Comparison of ENCODE assay signal across 21 cellular contexts in the genomic region with DNA sequence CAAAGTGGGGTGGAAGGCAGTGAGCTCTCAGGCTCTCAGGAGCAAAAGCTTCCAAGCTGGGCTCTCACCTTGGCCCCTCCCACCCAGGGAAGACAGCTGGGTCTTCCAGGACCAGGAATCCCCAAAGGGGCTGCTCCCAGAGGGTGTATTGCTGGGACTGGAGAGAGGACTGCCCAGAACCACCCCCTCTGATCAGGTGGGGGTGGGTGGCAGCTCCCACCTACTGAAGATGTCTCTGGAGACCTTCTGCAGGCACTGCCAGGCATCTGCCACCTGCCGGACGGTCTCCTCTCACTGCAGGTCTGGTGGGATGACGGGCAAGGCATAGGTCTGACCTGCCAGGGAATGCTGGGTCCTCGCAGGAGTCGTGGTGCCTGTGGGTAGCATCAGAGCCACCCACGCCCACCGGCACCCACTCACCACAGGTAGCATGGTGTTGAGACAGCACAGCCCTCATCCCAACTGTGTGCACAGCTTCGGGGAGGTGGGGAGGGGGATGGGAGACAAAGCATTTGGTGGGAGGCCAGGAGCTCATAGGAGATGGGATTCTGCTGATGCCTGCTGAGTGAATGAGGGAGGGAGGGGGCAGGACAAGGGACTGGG.
"Had no signal": no experiment of that assay in that cellular context is flagged by ENCODE, and none has a peak within 500 bp of the region (broad histone marks: within the 10 kb centered on the region; RNA-seq: fewer than 3 reads in every experiment).

No MANE protein-coding gene starts in this region.

- H3K4me1 Mint-ChIP-seq: naive thymus-derived CD4-positive, alpha-beta T cell had no signal

- H3K27ac ChIP-seq: coronary artery, heart right ventricle, ovary, prostate gland, spleen, upper lobe of left lung had no signal

- H3K27me3 ChIP-seq: ovary, upper lobe of left lung had no signal

- H3K36me3 Mint-ChIP-seq: activated naive CD8-positive, alpha-beta T cell; naive thymus-derived CD4-positive, alpha-beta T cell had no signal

- H3K9me3 ChIP-seq: heart right ventricle, ovary, prostate gland, spleen, upper lobe of left lung had no signal

- H3K4me3 Mint-ChIP-seq: activated naive CD8-positive, alpha-beta T cell; activated T-cell treated with anti-CD3 and anti-CD28 coated beads, Interleukin-2, amount 50 U/mL, for 4 hours; naive thymus-derived CD4-positive, alpha-beta T cell; neural crest cell had no signal

- ATAC-seq: activated T-cell treated with anti-CD3 and anti-CD28 coated beads, Interleukin-2, amount 50 U/mL, for 4 hours; heart right ventricle; left lobe of liver; naive thymus-derived CD4-positive, alpha-beta T cell; stimulated activated naive CD8-positive, alpha-beta T cell treated with anti-CD3 and anti-CD28 coated beads, Interleukin-15, Interleukin-2, amounts not matched to agents 100 U/mL and 50 U/mL, for 24 hours had no signal

- H3K36me3 ChIP-seq: heart right ventricle, ovary, prostate gland, spleen, upper lobe of left lung had no signal

- H3K4me1 ChIP-seq: heart right ventricle, prostate gland, upper lobe of left lung had no signal

- H3K9me3 Mint-ChIP-seq: activated T-cell treated with anti-CD3 and anti-CD28 coated beads, Interleukin-2, amount 50 U/mL, for 4 hours; activated T-helper 2 cell treated with anti-CD3 and anti-CD28 coated beads, Interferon-gamma antibody, Interleukin-2, Interleukin-4, amounts not matched to agents 10 μg/mL and 5 μg/mL and 100 μg/mL, durations not matched to agents 14 hours and 24 hours and 36 hours; naive thymus-derived CD4-positive, alpha-beta T cell had no signal

- H3K27ac Mint-ChIP-seq: activated naive CD8-positive, alpha-beta T cell; activated T-helper 2 cell treated with anti-CD3 and anti-CD28 coated beads, Interferon-gamma antibody, Interleukin-2, Interleukin-4, amounts not matched to agents 10 μg/mL and 5 μg/mL and 100 μg/mL, durations not matched to agents 14 hours and 24 hours and 36 hours; naive thymus-derived CD4-positive, alpha-beta T cell had no signal

- H3K27me3 Mint-ChIP-seq: activated naive CD8-positive, alpha-beta T cell had no signal

- H3K4me3 ChIP-seq: coronary artery, heart right ventricle, lung, ovary, prostate gland, spleen, upper lobe of left lung had no signal

- DNase-seq: activated CD8-positive, alpha-beta memory T cell treated with anti-CD3 and anti-CD28 coated beads, Interleukin-2, amount 50 U/mL, for 48 hours; activated naive CD4-positive, alpha-beta T cell; activated T-cell treated with anti-CD3 and anti-CD28 coated beads, Interleukin-2, amount 50 U/mL, for 4 hours; amniotic stem cell; cerebellar nuclear complex; foreskin fibroblast; heart right ventricle; kidney; naive thymus-derived CD4-positive, alpha-beta T cell; ovary; spleen; stimulated activated CD4-positive, alpha-beta T cell treated with anti-CD3 and anti-CD28 coated beads, Interleukin-4, amount 100 ng/mL, for 24 hours; stimulated activated naive CD8-positive, alpha-beta T cell treated with anti-CD3 and anti-CD28 coated beads, Interleukin-15, Interleukin-2, amounts not matched to agents 100 U/mL and 50 U/mL, for 24 hours had no signal
